1 cellular context compared by ENCODE assay signal in the genomic region with DNA sequence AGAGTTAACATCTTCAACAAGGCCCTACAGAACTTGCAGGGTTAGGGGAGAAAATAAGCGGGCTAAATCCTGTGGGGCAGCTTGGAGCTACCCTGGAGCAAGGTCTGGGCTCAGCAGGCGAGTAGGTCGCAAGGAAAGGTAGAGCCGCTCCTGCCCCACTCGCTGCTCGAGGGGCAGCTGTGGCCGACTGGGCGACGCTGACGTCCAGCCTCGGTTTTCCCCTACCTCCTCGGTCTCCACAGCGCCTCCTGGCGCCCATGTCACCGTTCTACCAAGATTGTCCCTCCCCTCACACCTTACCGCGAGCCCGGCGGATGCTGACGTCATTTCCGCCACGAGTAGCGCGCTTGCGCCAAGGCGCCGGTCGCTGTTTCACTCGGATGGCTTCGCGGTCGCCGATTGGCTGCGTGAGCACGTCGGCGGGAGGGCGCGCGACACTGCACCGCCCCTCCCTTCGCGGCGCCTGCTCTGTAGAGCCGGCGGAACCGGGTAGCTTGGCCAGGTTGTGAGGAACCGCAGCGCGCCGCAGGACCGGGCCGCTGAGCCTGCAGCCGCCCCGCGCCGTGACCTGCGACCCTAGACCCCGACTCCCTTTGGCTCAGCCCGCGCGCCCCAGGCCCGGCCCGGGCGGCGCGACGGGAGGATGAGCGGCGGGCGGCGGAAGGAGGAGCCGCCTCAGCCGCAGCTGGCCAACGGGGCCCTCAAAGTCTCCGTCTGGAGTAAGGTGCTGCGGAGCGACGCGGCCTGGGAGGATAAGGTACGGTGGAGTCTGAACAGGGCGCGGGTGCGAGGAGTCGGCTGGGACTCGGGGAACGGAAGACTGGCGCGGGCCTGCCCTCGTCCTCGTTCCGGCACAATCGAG.
TF ChIP-seq lines count a peak whose summit lies in the region.

A gene with protein sequence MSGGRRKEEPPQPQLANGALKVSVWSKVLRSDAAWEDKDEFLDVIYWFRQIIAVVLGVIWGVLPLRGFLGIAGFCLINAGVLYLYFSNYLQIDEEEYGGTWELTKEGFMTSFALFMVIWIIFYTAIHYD (plus strand): TSS at position 471 of the 862 bp plus-strand sequence. CDS start 173 bp downstream, at position 644.

TF ChIP-seq in HCT116, 20 proteins besides CTCF, POLR2A, EP300 and RAD21 (continued from another document):
- peak; percentile 84 for TF ChIP-seq ZBTB33 (IDR thresholded peaks at IDR 0.05; ENCODE audit: extremely low read depth, insufficient replicate concordance, low read length)
- TF ChIP-seq CEBPB (IDR thresholded peaks at IDR 0.05; ENCODE audit: low read depth) = no peak
